Comparison of ENCODE assay signal across 8 cellular contexts in the genomic region with DNA sequence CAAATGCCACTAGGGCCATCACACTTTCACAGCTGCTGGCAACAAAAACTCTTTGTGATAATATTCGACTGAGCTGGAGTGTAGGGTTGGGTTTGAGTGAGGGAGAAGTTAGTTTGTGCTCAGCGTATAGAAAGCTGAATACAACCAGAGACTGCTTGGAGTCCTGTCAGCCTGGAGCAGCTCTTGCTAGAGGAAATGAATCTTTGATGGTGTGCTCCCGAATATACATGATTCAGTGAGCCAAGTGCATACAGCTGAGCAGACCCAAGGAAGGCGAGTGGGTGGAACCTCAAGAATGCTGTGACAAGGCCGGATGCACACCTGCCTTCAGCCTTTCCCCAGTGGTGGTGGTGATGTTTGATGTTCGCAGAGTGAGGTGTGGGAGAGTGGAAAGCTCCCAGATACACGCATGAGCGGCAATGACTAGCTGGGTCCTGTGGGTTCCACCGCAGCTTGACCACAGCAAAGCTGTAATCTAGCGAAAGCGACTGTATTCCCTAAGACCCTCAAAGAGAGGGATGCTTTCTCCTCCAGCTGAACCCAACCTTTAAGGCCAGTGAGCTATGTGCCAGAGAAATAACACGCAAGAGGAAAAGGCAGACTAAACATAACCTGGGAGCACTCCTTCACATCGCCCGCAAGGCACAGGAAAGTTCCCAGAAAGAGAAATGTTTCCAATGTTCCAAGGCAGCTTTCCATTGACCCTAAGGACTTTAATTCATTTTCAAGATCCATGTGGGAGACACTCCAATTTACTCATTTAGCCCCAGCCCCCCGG. TPM values are rescaled to one million over a fixed set of nuclear protein-coding genes. Genes with fewer than 3 reads are reported as not detected.
A peak's percentile ranks its signal among the peaks of the same experiment; 100 is the strongest.
DNase-seq lines count a peak whose midpoint lies in the region; ATAC-seq, FAIRE-seq and TF ChIP-seq lines count a peak whose summit lies in the region.

No MANE protein-coding gene starts in this region.

- H2AFZ ChIP-seq in PC-3 (ENCODE audit: low read length): 0 out of 2 replicates have a peak overlapping the region, but pooled peaks have one; percentile 86
- no peak overlapping the region for H2AFZ ChIP-seq in hepatocyte

- H3K9me2 ChIP-seq in PC-3 (replicated peaks; ENCODE audit: low read length) (no peaks in the 10 kb centered on the region), hepatocyte (replicated peaks; ENCODE audit: insufficient read depth) (no peaks in the 10 kb centered on the region)

- H3K27ac Mint-ChIP-seq in activated naive CD4-positive, alpha-beta T cell treated with anti-CD3 and anti-CD28 coated beads for 36 hours: peak overlapping the region; percentile 89

- peak; percentile 75 for FAIRE-seq in GM19239 (lab: Jason Lieb, UNC)

- H3K4me1 Mint-ChIP-seq in activated naive CD4-positive, alpha-beta T cell treated with anti-CD3 and anti-CD28 coated beads for 36 hours (ENCODE audit: low read depth): peaks cover 50% of the 10 kb centered on the region

- no TSS peak for BruUV-seq in PC-3 (replicated peaks; lab: Mats Ljungman, UMichigan)

- DNase-seq in GM19239 (ENCODE audit: insufficient read length, low spot score): no peak
- peak; percentile 15 for DNase-seq in PC-3
- peak; percentile 91 for DNase-seq in activated naive CD4-positive, alpha-beta T cell treated with anti-CD3 and anti-CD28 coated beads for 36 hours
- no peak for DNase-seq in hepatocyte (ENCODE audit: low spot score)
- DNase-seq in stimulated activated CD4-positive, alpha-beta T cell treated with anti-CD3 and anti-CD28 coated beads, Interleukin-12 subunit alpha, Interleukin-12 subunit beta, amount 100 ng/mL, for 48 hours (ENCODE audit: low read depth in 2 of 3, low spot score in 1 of 3): peak; percentile 62 to 69 (median 62)
- no peak for DNase-seq in erythroblast (lab: John Stamatoyannopoulos, UW)

- no peaks in the 10 kb centered on the region for H3K9me3 ChIP-seq in PC-3 (ENCODE audit: low read length)
- H3K9me3 ChIP-seq in hepatocyte (ENCODE audit: low read depth): no peaks in the 10 kb centered on the region

- no peaks in the 10 kb centered on the region for H3K27me3 Mint-ChIP-seq in activated naive CD4-positive, alpha-beta T cell treated with anti-CD3 and anti-CD28 coated beads for 36 hours (ENCODE audit: low read depth)

- intact Hi-C loops in PC-3 (cut with micrococcal nuclease): loop anchor here (1.0 to 5.0 kb wide), 2 partner anchors 57 to 189 kb away; no protein-coding TSS in a partner anchor
- intact Hi-C loops in activated naive CD4-positive, alpha-beta T cell treated with anti-CD3 and anti-CD28 coated beads for 36 hours (cut with micrococcal nuclease): loop anchor here (1.0 to 5.0 kb wide), 8 partner anchors 47 to 458 kb away; no protein-coding TSS in a partner anchor

- no peak for TF ChIP-seq POLR2A in erythroblast (IDR thresholded peaks at IDR 0.05; ENCODE audit: low read length)

- WGBS in hepatocyte (ENCODE audit: low lambda C conversion rate, missing lambda C conversion rate): 49% methylated on average over 15 of the region's 15 CpGs

- H3K79me2 ChIP-seq in PC-3 (ENCODE audit: low read length): no peaks in the 10 kb centered on the region
- H3K79me2 ChIP-seq in hepatocyte: peaks cover 60% of the 10 kb centered on the region

- H3K4me3 Mint-ChIP-seq in activated naive CD4-positive, alpha-beta T cell treated with anti-CD3 and anti-CD28 coated beads for 36 hours: peak overlapping the region; percentile 95

- H3K36me3 Mint-ChIP-seq in activated naive CD4-positive, alpha-beta T cell treated with anti-CD3 and anti-CD28 coated beads for 36 hours (ENCODE audit: low read depth): peaks cover 6% of the 10 kb centered on the region

- 0 out of 2 replicates have a peak, but pooled peaks cover 4% of the 10 kb centered on the region for H4K20me1 ChIP-seq in PC-3 (ENCODE audit: low read length)
- peaks cover 26% of the 10 kb centered on the region for H4K20me1 ChIP-seq in hepatocyte (ENCODE audit: insufficient read depth, poor library complexity, severe bottlenecking)

- CTCF ChIA-PET in PC-3 (lab: Charles Lee): interaction anchor here (0.6 to 3.6 kb wide), 4 partner anchors 98 to 192 kb away, joined by 5 to 26 read pairs (median 8); no protein-coding TSS in a partner anchor
- CTCF ChIA-PET in activated naive CD4-positive, alpha-beta T cell treated with anti-CD3 and anti-CD28 coated beads for 36 hours (lab: Charles Lee): interaction anchor here (0.6 to 10.1 kb wide), 45 partner anchors 11 to 435 kb away, joined by 3 to 204 read pairs (median 6); partner anchors contain the start of genes CCDC66 and TASOR

- ATAC-seq in PC-3 (no peak), HG03196 (IDR thresholded peaks at IDR 0.05; ENCODE audit: unreplicated experiment) (no peak), HG03520 (IDR thresholded peaks at IDR 0.05; ENCODE audit: unreplicated experiment) (no peak)

- H3K27me3 ChIP-seq in PC-3 (ENCODE audit: low read length) (no peaks in the 10 kb centered on the region), hepatocyte (no peaks in the 10 kb centered on the region)

- no peak overlapping the region for H3K27ac ChIP-seq in PC-3 (ENCODE audit: low read length)
- H3K27ac ChIP-seq in hepatocyte: peak overlapping the region; percentile 70

- H3K4me3 ChIP-seq in PC-3 (ENCODE audit: low read length) (peak overlapping the region; percentile 73), hepatocyte (peak overlapping the region; percentile 76)

- no peaks in the 10 kb centered on the region for H3K9me3 Mint-ChIP-seq in activated naive CD4-positive, alpha-beta T cell treated with anti-CD3 and anti-CD28 coated beads for 36 hours

- H3K4me1 ChIP-seq in PC-3 (ENCODE audit: insufficient read depth, low read length) (peaks cover 31% of the 10 kb centered on the region), hepatocyte (ENCODE audit: insufficient read depth) (peaks cover 24% of the 10 kb centered on the region)

- H3K36me3 ChIP-seq in PC-3 (ENCODE audit: low read depth, low read length) (no peaks in the 10 kb centered on the region), hepatocyte (replicated peaks; ENCODE audit: insufficient read depth, low read depth) (no peaks in the 10 kb centered on the region)

- peak overlapping the region; percentile 90 for H3K4me2 ChIP-seq in PC-3 (ENCODE audit: low read length)
- peak overlapping the region; percentile 91 for H3K4me2 ChIP-seq in hepatocyte

- H3K9ac ChIP-seq in PC-3 (ENCODE audit: low read length): peak overlapping the region; percentile 70; the same call in 1 of the 2 replicates

- TF ChIP-seq CTCF in PC-3 (conservative IDR thresholded peaks at IDR 0.05; ENCODE audit: low read depth, low read length) (no peak), hepatocyte (IDR thresholded peaks at IDR 0.05; ENCODE audit: poor library complexity) (no peak)

- H3F3A ChIP-seq in PC-3 (ENCODE audit: low read length, unreplicated experiment): no peaks in the 10 kb centered on the region

- POLR2A ChIA-PET in PC-3 (lab: Charles Lee; ENCODE audit: unreplicated experiment): interaction anchor here (0.6 to 1.8 kb wide), 3 partner anchors 13 to 466 kb away, joined by 4 to 24 read pairs (median 4); no protein-coding TSS in a partner anchor

RNA-seq across cellular contexts. Expression of gene ARHGEF3, which starts 1.2 kb away (rescaled TPM):
- total RNA-seq in PC-3 (2014; rRNA removed) (8.7 and 12.6 TPM in 2 replicates), hepatocyte (39.6 and 41.7 TPM in 2 replicates)
- 10 to 100 TPM; 36.4 to 37.7 TPM for total RNA-seq in activated naive CD4-positive, alpha-beta T cell treated with anti-CD3 and anti-CD28 coated beads for 36 hours
- polyA plus RNA-seq in hepatocyte: 52.4 and 63.8 TPM in 2 replicates

Comparison
In these comparisons a context has a peak if more than half of its experiments do, and no peak if none do; other contexts are left out.
1. DNase-seq: peak in PC-3 (single experiment), activated naive CD4-positive, alpha-beta T cell treated with anti-CD3 and anti-CD28 coated beads for 36 hours (single experiment) and stimulated activated CD4-positive, alpha-beta T cell treated with anti-CD3 and anti-CD28 coated beads, Interleukin-12 subunit alpha, Interleukin-12 subunit beta, amount 100 ng/mL, for 48 hours (3 of 3); none in GM19239 (single experiment), hepatocyte (single experiment) and erythroblast (0 of 2).